In the genomic region with DNA sequence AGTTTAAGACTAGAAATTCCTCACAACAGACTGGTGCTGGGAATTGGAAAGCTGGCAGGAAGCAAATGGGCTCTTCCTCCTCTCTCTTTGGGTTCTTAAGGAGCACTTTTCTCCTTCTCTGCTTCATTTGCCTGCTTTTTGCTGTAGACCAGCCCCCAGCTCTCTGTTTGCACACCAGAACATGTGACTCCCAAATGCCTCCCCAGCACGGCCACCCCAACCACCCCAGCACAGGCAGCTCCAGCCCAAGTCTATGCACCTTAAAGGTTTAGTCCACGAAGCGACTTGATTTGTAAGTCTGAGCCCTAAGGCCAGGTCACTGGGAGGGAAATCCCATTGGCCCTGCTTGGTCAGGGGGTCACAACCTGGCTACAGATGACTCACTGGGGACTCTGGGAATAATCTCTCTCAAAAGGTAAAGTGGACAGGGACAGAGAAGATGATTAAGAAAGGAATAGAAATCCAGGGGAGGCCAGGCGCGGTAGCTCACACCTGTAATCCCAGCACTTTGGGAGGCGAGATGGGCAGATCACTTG, we compare ENCODE assay signal across 1 cellular context.
TF ChIP-seq lines count a peak whose summit lies in the region.

No MANE protein-coding gene starts in this region.

TF ChIP-seq in GM23338, 12 proteins besides CTCF, POLR2A, EP300 and RAD21:
- no peak for TF ChIP-seq JUNB (IDR thresholded peaks at IDR 0.05; ENCODE audit: unreplicated experiment)
- TF ChIP-seq ZNF114 (CRISPR knock-in tag; IDR thresholded peaks at IDR 0.05) = no peak
- TF ChIP-seq CREB1 (CRISPR knock-in tag; IDR thresholded peaks at IDR 0.05; ENCODE audit: low read depth) = no peak
TF ChIP-seq in GM23338: peak in this region for 0.
